35 cellular contexts compared by ENCODE assay signal in genomic region chr5:156019786-156020185, GRCh38.
"Had no signal": no experiment of that assay in that cellular context is flagged by ENCODE, and none has a peak within 500 bp of the region (broad histone marks: within the 10 kb centered on the region; RNA-seq: fewer than 3 reads in every experiment).

No MANE protein-coding gene starts in this region.

- H3K27me3 ChIP-seq: adrenal gland, body of pancreas, dorsolateral prefrontal cortex had no signal

- H3K27me3 Mint-ChIP-seq: activated naive CD8-positive, alpha-beta T cell treated with anti-CD3 and anti-CD28 coated beads, Interleukin-2, amount 50 U/mL, for 24 hours; dendritic cell treated with granulocyte-macrophage colony-stimulating factor and Interleukin-4, amounts not matched to agents 40 ng/mL and 50 ng/mL, for 4 days had no signal

- H3K27ac ChIP-seq: adrenal gland, body of pancreas, coronary artery, dorsolateral prefrontal cortex, WERI-Rb-1 had no signal

- H3K4me1 Mint-ChIP-seq: activated B cell treated with CpG ODN at 0.5 μM for 24 hours; activated CD8-positive, alpha-beta memory T cell treated with anti-CD3 and anti-CD28 coated beads, Interleukin-2, amount 10 ng/mL, durations not matched to agents 7 days and 5 days; activated naive CD4-positive, alpha-beta T cell treated with anti-CD3 and anti-CD28 coated beads, Interleukin-2, amount 50 U/mL, for 24 hours; endodermal cell; T-helper 17 cell had no signal

- H3K36me3 ChIP-seq: adrenal gland, WERI-Rb-1 had no signal

- H3K4me3 Mint-ChIP-seq: activated B cell treated with CpG ODN at 0.5 μM for 24 hours; activated CD8-positive, alpha-beta memory T cell treated with anti-CD3 and anti-CD28 coated beads, Interleukin-2, amount 10 ng/mL, durations not matched to agents 7 days and 5 days; activated CD8-positive, alpha-beta T cell treated with anti-CD3 and anti-CD28 coated beads for 36 hours; activated naive CD4-positive, alpha-beta T cell treated with anti-CD3 and anti-CD28 coated beads for 36 hours; activated naive CD4-positive, alpha-beta T cell treated with anti-CD3 and anti-CD28 coated beads, Interleukin-2, amount 50 U/mL, for 24 hours; activated naive CD8-positive, alpha-beta T cell treated with anti-CD3 and anti-CD28 coated beads for 36 hours; activated naive CD8-positive, alpha-beta T cell treated with anti-CD3 and anti-CD28 coated beads, Interleukin-2, amount 50 U/mL, for 24 hours; activated T-helper 1 cell treated with anti-CD3 and anti-CD28 coated beads, Interleukin-12 subunit alpha, Interleukin-12 subunit beta, Interleukin-2, Interleukin-4 antibody, amounts not matched to agents 30 ng/mL and 10 ng/mL and 1 ng/mL, durations not matched to agents 14 hours and 24 hours and 36 hours; central memory CD8-positive, alpha-beta T cell; dendritic cell treated with granulocyte-macrophage colony-stimulating factor and Interleukin-4, amounts not matched to agents 40 ng/mL and 50 ng/mL, for 4 days; endodermal cell; T-helper 17 cell; T-helper 2 cell treated with Interferon-gamma antibody and Interleukin-4, amounts not matched to agents 5 μg/mL and 100 μg/mL, for 36 hours had no signal

- H3K36me3 Mint-ChIP-seq: activated CD8-positive, alpha-beta memory T cell treated with anti-CD3 and anti-CD28 coated beads, Interleukin-2, amount 10 ng/mL, durations not matched to agents 7 days and 5 days; activated naive CD4-positive, alpha-beta T cell treated with anti-CD3 and anti-CD28 coated beads, Interleukin-2, amount 50 U/mL, for 24 hours; activated naive CD8-positive, alpha-beta T cell treated with anti-CD3 and anti-CD28 coated beads for 36 hours had no signal

- DNase-seq: activated B cell treated with CpG ODN at 0.5 μM for 24 hours; activated CD4-positive, alpha-beta T cell treated with anti-CD3 and anti-CD28 coated beads for 48 hours; activated CD4-positive, alpha-beta T cell treated with anti-CD3 and anti-CD28 coated beads, Interleukin-2, amount 50 U/mL, for 1 hour; activated CD4-positive, alpha-beta T cell treated with anti-CD3 and anti-CD28 coated beads, Interleukin-2, amount 50 U/mL, for 48 hours; activated CD8-positive, alpha-beta memory T cell treated with anti-CD3 and anti-CD28 coated beads, Interleukin-2, amount 10 ng/mL, durations not matched to agents 7 days and 5 days; activated CD8-positive, alpha-beta memory T cell treated with anti-CD3 and anti-CD28 coated beads, Interleukin-2, amount 50 U/mL, for 4 hours; activated CD8-positive, alpha-beta T cell treated with anti-CD3 and anti-CD28 coated beads for 36 hours; activated effector memory CD4-positive, alpha-beta T cell treated with anti-CD3 and anti-CD28 coated beads, Interleukin-2, amount 50 U/mL, for 16 hours; activated naive CD4-positive, alpha-beta T cell treated with anti-CD3 and anti-CD28 coated beads for 36 hours; activated naive CD8-positive, alpha-beta T cell treated with anti-CD3 and anti-CD28 coated beads for 36 hours; activated naive CD8-positive, alpha-beta T cell treated with anti-CD3 and anti-CD28 coated beads, Interleukin-2, amount 50 U/mL, for 24 hours; activated T-cell treated with anti-CD3 and anti-CD28 coated beads, Interleukin-2, amount 50 U/mL, for 1 hour; activated T-cell treated with anti-CD3 and anti-CD28 coated beads, Interleukin-2, amount 50 U/mL, for 48 hours; adrenal gland; amygdala; aorta; body of pancreas; dorsolateral prefrontal cortex; effector memory CD4-positive, alpha-beta T cell; endodermal cell; foreskin fibroblast; T-helper 1 cell; T-helper 17 cell; T1000; WERI-Rb-1 had no signal

- H3K27ac Mint-ChIP-seq: activated B cell treated with CpG ODN at 0.5 μM for 24 hours; activated CD8-positive, alpha-beta memory T cell treated with anti-CD3 and anti-CD28 coated beads, Interleukin-2, amount 10 ng/mL, durations not matched to agents 7 days and 5 days; activated CD8-positive, alpha-beta T cell treated with anti-CD3 and anti-CD28 coated beads for 36 hours; activated naive CD4-positive, alpha-beta T cell treated with anti-CD3 and anti-CD28 coated beads for 36 hours; activated naive CD4-positive, alpha-beta T cell treated with anti-CD3 and anti-CD28 coated beads, Interleukin-2, amount 50 U/mL, for 24 hours; activated naive CD8-positive, alpha-beta T cell treated with anti-CD3 and anti-CD28 coated beads for 36 hours; activated naive CD8-positive, alpha-beta T cell treated with anti-CD3 and anti-CD28 coated beads, Interleukin-2, amount 50 U/mL, for 24 hours; activated T-helper 1 cell treated with anti-CD3 and anti-CD28 coated beads, Interleukin-12 subunit alpha, Interleukin-12 subunit beta, Interleukin-2, Interleukin-4 antibody, amounts not matched to agents 30 ng/mL and 10 ng/mL and 1 ng/mL, durations not matched to agents 14 hours and 24 hours and 36 hours; activated T-helper 2 cell treated with anti-CD3 and anti-CD28 coated beads, Interferon-gamma antibody, Interleukin-2, Interleukin-4, amounts not matched to agents 10 μg/mL and 5 μg/mL and 100 μg/mL, durations not matched to agents 14 hours and 24 hours and 36 hours; dendritic cell treated with granulocyte-macrophage colony-stimulating factor and Interleukin-4, amounts not matched to agents 40 ng/mL and 50 ng/mL, for 4 days; endodermal cell; T-helper 17 cell; T-helper 2 cell treated with Interferon-gamma antibody and Interleukin-4, amounts not matched to agents 5 μg/mL and 100 μg/mL, for 36 hours had no signal

- ATAC-seq: activated CD4-positive, CD25-positive, alpha-beta regulatory T cell treated with anti-CD3 and anti-CD28 coated beads, Interleukin-2, amount 50 U/mL, for 24 hours; activated CD8-positive, alpha-beta memory T cell treated with anti-CD3 and anti-CD28 coated beads, Interleukin-2, amount 10 ng/mL, durations not matched to agents 7 days and 5 days; activated CD8-positive, alpha-beta T cell treated with anti-CD3 and anti-CD28 coated beads for 36 hours; activated naive CD8-positive, alpha-beta T cell treated with anti-CD3 and anti-CD28 coated beads, Interleukin-2, amount 50 U/mL, for 24 hours; body of pancreas; esophagus mucosa; T-helper 17 cell had no signal

- H3K9me3 Mint-ChIP-seq: activated B cell treated with CpG ODN at 0.5 μM for 24 hours; activated CD8-positive, alpha-beta T cell treated with anti-CD3 and anti-CD28 coated beads for 36 hours; activated naive CD4-positive, alpha-beta T cell treated with anti-CD3 and anti-CD28 coated beads for 36 hours; activated naive CD4-positive, alpha-beta T cell treated with anti-CD3 and anti-CD28 coated beads, Interleukin-2, amount 50 U/mL, for 24 hours; activated naive CD8-positive, alpha-beta T cell treated with anti-CD3 and anti-CD28 coated beads for 36 hours; activated naive CD8-positive, alpha-beta T cell treated with anti-CD3 and anti-CD28 coated beads, Interleukin-2, amount 50 U/mL, for 24 hours; activated T-helper 1 cell treated with anti-CD3 and anti-CD28 coated beads, Interleukin-12 subunit alpha, Interleukin-12 subunit beta, Interleukin-2, Interleukin-4 antibody, amounts not matched to agents 30 ng/mL and 10 ng/mL and 1 ng/mL, durations not matched to agents 14 hours and 24 hours and 36 hours; activated T-helper 2 cell treated with anti-CD3 and anti-CD28 coated beads, Interferon-gamma antibody, Interleukin-2, Interleukin-4, amounts not matched to agents 10 μg/mL and 5 μg/mL and 100 μg/mL, durations not matched to agents 14 hours and 24 hours and 36 hours; central memory CD8-positive, alpha-beta T cell; endodermal cell; T-helper 2 cell treated with Interferon-gamma antibody and Interleukin-4, amounts not matched to agents 5 μg/mL and 100 μg/mL, for 36 hours had no signal

- H3K9me3 ChIP-seq: adrenal gland, body of pancreas had no signal

- FAIRE-seq: frontal cortex had no signal

- H3K4me3 ChIP-seq: adrenal gland, body of pancreas, coronary artery, dorsolateral prefrontal cortex had no signal

- H3K4me1 ChIP-seq: adrenal gland, body of pancreas had no signal
